9 cellular contexts compared by ENCODE assay signal in the genomic region with DNA sequence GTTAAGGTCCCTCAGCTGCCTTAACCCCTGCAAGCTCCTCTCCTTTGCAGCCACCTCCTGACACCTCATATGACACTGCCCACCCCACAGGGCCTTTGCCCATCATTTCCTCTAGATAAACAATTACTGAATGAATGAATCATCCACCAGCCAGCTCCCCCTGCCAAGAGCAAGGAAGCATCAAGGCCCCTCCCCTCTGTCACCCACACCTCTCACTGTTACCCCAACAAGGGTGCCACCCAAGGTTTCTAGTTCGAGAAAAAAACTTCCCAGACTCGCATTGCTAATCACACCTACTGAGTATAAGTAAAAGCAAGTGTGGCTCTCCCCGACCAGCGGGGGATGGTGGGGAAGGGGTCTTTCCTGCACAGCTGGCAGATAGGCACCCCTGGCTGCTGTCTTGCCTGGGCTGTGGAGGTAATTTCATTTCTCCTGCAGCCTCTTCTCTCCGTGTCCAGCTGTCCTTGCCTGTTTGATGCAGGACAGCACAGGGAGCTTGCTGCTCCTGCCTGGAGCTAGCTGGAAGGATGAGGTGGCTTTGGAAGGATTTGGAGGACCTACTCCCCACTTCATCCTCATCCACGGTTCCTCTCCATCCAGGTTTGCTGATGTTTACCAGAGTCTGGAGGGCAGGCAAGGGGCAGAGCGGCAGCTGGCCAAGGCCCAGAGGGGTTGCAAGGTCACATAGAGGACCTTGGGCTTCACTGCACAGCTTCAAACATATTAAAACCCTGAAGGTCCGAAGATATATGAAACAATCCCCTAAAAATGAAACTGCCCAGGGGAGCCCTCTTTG. TPM values are rescaled to one million over a fixed set of nuclear protein-coding genes. Genes with fewer than 3 reads are reported as not detected.
DNase-seq lines count a peak whose midpoint lies in the region; ATAC-seq and TF ChIP-seq lines count a peak whose summit lies in the region.
"Had no signal": no experiment of that assay in that cellular context is flagged by ENCODE, and none has a peak within 500 bp of the region (broad histone marks: within the 10 kb centered on the region; RNA-seq: fewer than 3 reads in every experiment).

No MANE protein-coding gene starts in this region.

- H3K4me3 ChIP-seq in IMR-90 (ENCODE audit: insufficient read depth, low read depth, low read length) (no peak overlapping the region), esophagus muscularis mucosa (no peak overlapping the region), A673 (ENCODE audit: low read depth, low read length, poor library complexity, severe bottlenecking) (no peak overlapping the region)

- H4K91ac ChIP-seq in IMR-90 (ENCODE audit: insufficient read depth, low read depth, low read length), result no peak overlapping the region

- no peak overlapping the region for H3K14ac ChIP-seq in IMR-90 (replicated peaks; ENCODE audit: low read depth, low read length)

- TF ChIP-seq CTCF in IMR-90 (conservative IDR thresholded peaks at IDR 0.05; ENCODE audit: low read depth, low read length) (no peak), esophagus muscularis mucosa (IDR thresholded peaks at IDR 0.05) (no peak), A673 (conservative IDR thresholded peaks at IDR 0.05; ENCODE audit: low read depth, low read length) (no peak)

- BruUV-seq in IMR-90 (replicated peaks; lab: Mats Ljungman, UMichigan) (no TSS peak), A673 (replicated peaks; lab: Mats Ljungman, UMichigan) (no TSS peak)

- H3K27me3 ChIP-seq in IMR-90 (ENCODE audit: control insufficient read depth, insufficient read depth, low read length) (0 out of 2 replicates have a peak, but pooled peaks cover 1% of the 10 kb centered on the region), esophagus muscularis mucosa (no peaks in the 10 kb centered on the region), A673 (replicated peaks; ENCODE audit: insufficient read depth, low read depth, low read length, poor library complexity) (no peaks in the 10 kb centered on the region)

- no peak overlapping the region for H3K56ac ChIP-seq in IMR-90 (ENCODE audit: extremely low read depth, insufficient read depth, low read length)

- DNase-seq in IMR-90 (no peak), esophagus muscularis mucosa (ENCODE audit: extremely low spot score) (no peak), epidermal melanocyte (ENCODE audit: insufficient read length, low spot score) (no peak), A673 (ENCODE audit: low spot score) (no peak)
- peak; percentile 53 to 57 for DNase-seq in activated CD4-positive, alpha-beta T cell treated with anti-CD3 and anti-CD28 coated beads, Interleukin-2, amount 50 U/mL, for 4 hours
- DNase-seq in stimulated activated CD8-positive, alpha-beta memory T cell treated with anti-CD3 and anti-CD28 coated beads, Interleukin-15, amount 100 ng/mL, for 4 hours (ENCODE audit: low read depth in 2 of 2), result peak; percentile 49 to 54
- DNase-seq: NCI-H510A had no signal

- H3K9me1 ChIP-seq in IMR-90 (ENCODE audit: insufficient read depth, low read length), result peaks cover 12% of the 10 kb centered on the region

- H2BK120ac ChIP-seq in IMR-90 (ENCODE audit: low read depth, low read length), result no peak overlapping the region

- 50% methylated on average over 1 of the region's 8 CpGs; no CpG with 5 or more reads in 1 of the 2 experiments for WGBS in IMR-90 (ENCODE audit: extremely low coverage in 2 of 2, insufficient read length in 1 of 2), 2 experiments
- 55% methylated on average over 6 of the region's 8 CpGs for WGBS in esophagus muscularis mucosa

- no peak overlapping the region for H3K18ac ChIP-seq in IMR-90 (ENCODE audit: low read depth, low read length)

- H2BK15ac ChIP-seq in IMR-90 (ENCODE audit: low read depth, low read length), result no peak overlapping the region

- ATAC-seq in IMR-90 (ENCODE audit: low read depth) (peak; percentile 16), HG02678 (IDR thresholded peaks at IDR 0.05; ENCODE audit: unreplicated experiment) (no peak), GM18861 (IDR thresholded peaks at IDR 0.05; ENCODE audit: unreplicated experiment) (no peak)

- no peak overlapping the region for H2BK20ac ChIP-seq in IMR-90 (ENCODE audit: low read depth, low read length)

- peak overlapping the region; percentile 26 for H2AFZ ChIP-seq in IMR-90 (replicated peaks; ENCODE audit: low read length, poor library complexity)

- H3K9me3 ChIP-seq in IMR-90 (ENCODE audit: control insufficient read depth, insufficient read depth, low read length) (no peaks in the 10 kb centered on the region), esophagus muscularis mucosa (no peaks in the 10 kb centered on the region), A673 (ENCODE audit: low read depth, low read length, poor library complexity, severe bottlenecking) (no peaks in the 10 kb centered on the region)

- H4K20me1 ChIP-seq in IMR-90 (ENCODE audit: insufficient read depth, low read length), result no peaks in the 10 kb centered on the region; the same call in 1 of the 2 replicates

- H3K4ac ChIP-seq in IMR-90 (ENCODE audit: low read depth, low read length), result no peak overlapping the region

- no peaks in the 10 kb centered on the region for H3K79me1 ChIP-seq in IMR-90 (ENCODE audit: low read depth in 1 of 2, low read length in 2 of 2)

- H3K4me2 ChIP-seq in IMR-90 (ENCODE audit: low read depth, low read length), result no peak overlapping the region; the same call in 1 of the 2 replicates

- TF ChIP-seq RAD21 in IMR-90 (IDR thresholded peaks at IDR 0.05; ENCODE audit: low read length), result no peak

- in situ Hi-C loops in IMR-90 (cut with MboI; ENCODE audit: low sequenced_read_pairs), result no loop called here

- no peak for TF ChIP-seq EP300 in esophagus muscularis mucosa (IDR thresholded peaks at IDR 0.05)

- no peak overlapping the region for H2AK9ac ChIP-seq in IMR-90 (replicated peaks; ENCODE audit: low read depth, low read length, poor library complexity)

- no peaks in the 10 kb centered on the region for H3K36me3 ChIP-seq in IMR-90 (ENCODE audit: control insufficient read depth, insufficient read depth, low read length)
- no peaks in the 10 kb centered on the region for H3K36me3 ChIP-seq in esophagus muscularis mucosa
- no peaks in the 10 kb centered on the region for H3K36me3 ChIP-seq in A673 (ENCODE audit: insufficient read depth, low read length, poor library complexity, severe bottlenecking)

- H3K27ac ChIP-seq in IMR-90 (ENCODE audit: insufficient read depth, low read length), result no peak overlapping the region
- peak overlapping the region; percentile 78 to 82 (median 81) for H3K27ac ChIP-seq in esophagus muscularis mucosa (replicated peaks in 1 of 4)
- H3K27ac ChIP-seq in A673 (ENCODE audit: low read depth, low read length, poor library complexity, severe bottlenecking), result no peak overlapping the region

- intact Hi-C loops in IMR-90 (cut with micrococcal nuclease), result no loop called here
- intact Hi-C loops in esophagus muscularis mucosa (cut with DNase I), result no loop called here
- intact Hi-C loops in A673 (cut with micrococcal nuclease; ENCODE audit: unreplicated experiment), result no loop called here

- dilution Hi-C loops in IMR-90 (cut with HindIII; ENCODE audit: low sequenced_read_pairs, unreplicated experiment), result loop anchor here (25.0 kb wide), 1 partner anchor 526 kb away; a partner anchor contains a TSS

- H4K8ac ChIP-seq in IMR-90 (ENCODE audit: low read depth in 2 of 2, low read length in 2 of 2), result no peak overlapping the region

- no peak overlapping the region for H4K5ac ChIP-seq in IMR-90 (ENCODE audit: low read depth, low read length)

- H2BK5ac ChIP-seq in IMR-90 (ENCODE audit: low read depth, low read length, poor library complexity, severe bottlenecking), result no peak overlapping the region

- TF ChIP-seq POLR2A in IMR-90 (IDR thresholded peaks at IDR 0.05; ENCODE audit: low read depth, low read length) (no peak), esophagus muscularis mucosa (IDR thresholded peaks at IDR 0.05; ENCODE audit: low read depth) (no peak)

- H3K4me1 ChIP-seq in IMR-90 (ENCODE audit: control insufficient read depth, insufficient read depth, low read length) (peaks cover 14% of the 10 kb centered on the region), esophagus muscularis mucosa (peaks cover 48 to 67% (median 61%) of the 10 kb centered on the region in 4 donors), A673 (ENCODE audit: insufficient read depth, low read length, poor library complexity, severe bottlenecking) (peaks cover 42% of the 10 kb centered on the region)

- POLR2A ChIA-PET in IMR-90 (lab: Charles Lee; ENCODE audit: unreplicated experiment) (no interaction called here), A673 (lab: Charles Lee; ENCODE audit: low non-redundant PET) (interaction anchor here (0.7 kb wide), 1 partner anchor 211 kb away, joined by 3 read pairs; no protein-coding TSS in a partner anchor)

- H2AK5ac ChIP-seq in IMR-90 (ENCODE audit: low read depth, low read length), result peak overlapping the region; percentile 44; the same call in 1 of the 2 replicates

- no peak overlapping the region for H3K23ac ChIP-seq in IMR-90 (ENCODE audit: low read depth, low read length)

- H3K9ac ChIP-seq in IMR-90 (ENCODE audit: low read depth, low read length), result no peak overlapping the region

- CTCF ChIA-PET in IMR-90 (lab: Yijun Ruan, JAX) (interaction anchor here (2.3 kb wide), 1 partner anchor 14 kb away, joined by 6 read pairs; no protein-coding TSS in a partner anchor), A673 (lab: Charles Lee) (interaction anchor here (0.7 kb wide), 1 partner anchor 16 kb away, joined by 3 read pairs; no protein-coding TSS in a partner anchor)

TF ChIP-seq in IMR-90, 13 proteins besides CTCF, POLR2A, EP300 and RAD21:
- TF ChIP-seq MAFK (IDR thresholded peaks at IDR 0.05; ENCODE audit: low read depth, low read length), result no peak
- 0 out of 2 replicates have a peak, but pooled peaks have one; percentile 21 for TF ChIP-seq FOS (IDR thresholded peaks at IDR 0.05; ENCODE audit: low read depth, low read length)

RNA-seq across cellular contexts. Expression of a gene that starts 33.1 kb away (rescaled TPM):
- total RNA-seq in IMR-90 (2012; rRNA removed) (21.3 and 37.5 TPM in 2 replicates), esophagus muscularis mucosa (100 to 1,000 TPM in 1 of 4 donors, 10 to 100 TPM in 3; 82.3 to 157 (median 85.1) TPM), A673 (2021) (147 and 174 TPM in 2 replicates)
- polyA plus RNA-seq in IMR-90 (2012; rRNA removed), result 18.2 and 24.9 TPM in 2 replicates
- polyA plus RNA-seq in IMR-90 (2012; cell fraction: cytosol; rRNA removed), result 5.2 and 5.4 TPM in 2 replicates
- 9.9 and 32.7 TPM in 2 replicates for polyA plus RNA-seq in IMR-90 (2012; cell fraction: nucleus; rRNA removed; ENCODE audit: low replicate concordance)

Comparison
In these comparisons a context has a peak if more than half of its experiments do, and no peak if none do; other contexts are left out.
1. DNase-seq: peak in activated CD4-positive, alpha-beta T cell treated with anti-CD3 and anti-CD28 coated beads, Interleukin-2, amount 50 U/mL, for 4 hours (2 of 2) and stimulated activated CD8-positive, alpha-beta memory T cell treated with anti-CD3 and anti-CD28 coated beads, Interleukin-15, amount 100 ng/mL, for 4 hours (2 of 2); none in IMR-90 (single experiment), esophagus muscularis mucosa (single experiment), epidermal melanocyte (single experiment) and A673 (single experiment).
2. H3K27ac ChIP-seq: peak in esophagus muscularis mucosa (4 of 4); none in IMR-90 (single experiment) and A673 (single experiment).